Comparison of ENCODE assay signal across 10 cellular contexts in the genomic region with DNA sequence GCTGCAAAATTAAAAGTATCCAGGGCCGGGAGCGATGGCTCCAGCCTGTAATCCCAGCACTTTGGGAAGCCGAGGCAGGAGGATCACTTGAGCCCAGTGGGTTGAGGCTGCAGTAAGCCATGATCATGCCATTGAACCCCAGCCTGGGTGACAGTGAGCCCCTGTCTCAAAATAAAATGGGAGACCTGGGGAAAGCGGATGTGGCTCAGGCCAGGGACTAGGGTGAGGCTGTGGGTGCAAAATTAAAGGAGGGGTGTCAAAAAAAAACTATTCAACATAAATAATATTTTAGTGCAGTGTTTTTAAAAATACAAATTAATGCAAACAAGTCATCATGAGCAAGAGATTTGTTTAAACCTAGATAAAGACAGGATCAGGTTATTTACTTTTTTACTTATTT.
DNase-seq lines count a peak whose midpoint lies in the region; ATAC-seq, FAIRE-seq and TF ChIP-seq lines count a peak whose summit lies in the region.
"Had no signal": no experiment of that assay in that cellular context is flagged by ENCODE, and none has a peak within 500 bp of the region (broad histone marks: within the 10 kb centered on the region; RNA-seq: fewer than 3 reads in every experiment).

No MANE protein-coding gene starts in this region.

- POLR2A ChIA-PET in A549 (lab: Yijun Ruan, JAX), result no interaction called here

- CTCF ChIA-PET in A549 (lab: Yijun Ruan, JAX), result interaction anchor here (1.0 to 1.1 kb wide), 2 partner anchors 10 to 235 kb away, joined by 3 read pairs; no protein-coding TSS in a partner anchor

- peak overlapping the region; percentile 64 to 95; a peak in 5 of 6 replicates for H3K27ac ChIP-seq in A549
- no peak overlapping the region for H3K27ac ChIP-seq in HUES6 (ENCODE audit: low read depth, low read length)
- peak overlapping the region in 1 of 2 donors; percentile 77 for H3K27ac ChIP-seq in ovary
- H3K27ac ChIP-seq in foreskin keratinocyte, result no peak overlapping the region

- TF ChIP-seq POLR2A in A549 (IDR thresholded peaks at IDR 0.05; ENCODE audit: low read length) (no peak), ovary (IDR thresholded peaks at IDR 0.05) (no peak)

- TF ChIP-seq RAD21 in A549 (conservative IDR thresholded peaks at IDR 0.05 in 1 of 2, IDR thresholded peaks at IDR 0.05 in 1 of 2), result no peak

- no peak for TF ChIP-seq CTCF in A549 (IDR thresholded peaks at IDR 0.05)
- TF ChIP-seq CTCF in epithelial cell of proximal tubule (conservative IDR thresholded peaks at IDR 0.05; ENCODE audit: low read depth, low read length), result no peak
- TF ChIP-seq CTCF in ovary (IDR thresholded peaks at IDR 0.05), result no peak
- TF ChIP-seq CTCF in foreskin keratinocyte (conservative IDR thresholded peaks at IDR 0.05), result no peak

- no peak overlapping the region for H3K4me3 ChIP-seq in A549
- peak overlapping the region; percentile 43 for H3K4me3 ChIP-seq in HUES6 (ENCODE audit: low read depth, low read length)
- H3K4me3 ChIP-seq in epithelial cell of proximal tubule (ENCODE audit: low read depth, low read length), result peak overlapping the region; percentile 55
- H3K4me3 ChIP-seq in ovary, result peak overlapping the region; percentile 35
- H3K4me3 ChIP-seq in HAP-1, result no peak overlapping the region

- DNase-seq in A549 (ENCODE audit: low read depth in 1 of 2, low spot score in 1 of 2), result no peak
- DNase-seq in epithelial cell of proximal tubule (ENCODE audit: low read depth), result no peak
- no peak for DNase-seq in ovary
- DNase-seq in ecto neural progenitor cell (ENCODE audit: low spot score), result no peak
- no peak for DNase-seq in foreskin keratinocyte
- DNase-seq in HAP-1 (ENCODE audit: low spot score in 2 of 2), result no peak
- DNase-seq: NCI-H187, SHP77 treated with DMSO at 0.1 percent for 48 hours had no signal

- intact Hi-C loops in ovary (cut with DNase I), result loop anchor here in 1 of 4 donors (5.0 to 10.0 kb wide), 2 partner anchors 81 to 183 kb away; no protein-coding TSS in a partner anchor

- H3K4me2 ChIP-seq in A549, result no peak overlapping the region

- peak overlapping the region; percentile 63 for H3K9ac ChIP-seq in HUES6 (ENCODE audit: low read length)

- H3K27me3 ChIP-seq in HUES6 (ENCODE audit: control insufficient read depth, insufficient read depth, low read length), result peaks cover 7% of the 10 kb centered on the region
- no peaks in the 10 kb centered on the region for H3K27me3 ChIP-seq in ovary
- no peaks in the 10 kb centered on the region for H3K27me3 ChIP-seq in foreskin keratinocyte
- H3K27me3 ChIP-seq in HAP-1 (ENCODE audit: low read depth), result no peaks in the 10 kb centered on the region

- H3K9me3 ChIP-seq in A549 (no peaks in the 10 kb centered on the region), HUES6 (ENCODE audit: control insufficient read depth, insufficient read depth, low read depth, low read length) (no peaks in the 10 kb centered on the region), ovary (no peaks in the 10 kb centered on the region), HAP-1 (no peaks in the 10 kb centered on the region)

- H3K4me1 ChIP-seq in A549 (peaks cover 39% of the 10 kb centered on the region), HUES6 (ENCODE audit: control insufficient read depth, insufficient read depth, low read length) (peaks cover 25% of the 10 kb centered on the region), ovary (ENCODE audit: insufficient read depth) (peaks cover 6% of the 10 kb centered on the region), foreskin keratinocyte (peaks cover 6% of the 10 kb centered on the region), HAP-1 (no peaks in the 10 kb centered on the region)

- TF ChIP-seq EP300 in A549 (IDR thresholded peaks at IDR 0.05) (no peak), ovary (IDR thresholded peaks at IDR 0.05) (no peak)

- in situ Hi-C loops in HAP-1 (cut with MboI; ENCODE audit: low sequenced_read_pairs), result no loop called here

- no peak for ATAC-seq in A549
- no peak for ATAC-seq in HG02759 (IDR thresholded peaks at IDR 0.05; ENCODE audit: unreplicated experiment)
- ATAC-seq in foreskin keratinocyte, result no peak

- FAIRE-seq in A549 (lab: Jason Lieb, UNC), result no peak

- 94% methylated on average over 4 of the region's 4 CpGs for WGBS in A549 (ENCODE audit: missing lambda C conversion rate)
- WGBS in ovary, 3 donors, result 46 to 67% (median 50%) methylated on average over 4 of the region's 4 CpGs

- no peaks in the 10 kb centered on the region for H3K36me3 ChIP-seq in HUES6 (ENCODE audit: control insufficient read depth, insufficient read depth, low read length)
- H3K36me3 ChIP-seq in ovary, result no peaks in the 10 kb centered on the region
- H3K36me3 ChIP-seq in HAP-1 (replicated peaks), result no peaks in the 10 kb centered on the region

TF ChIP-seq in A549, 52 proteins besides CTCF, POLR2A, EP300 and RAD21:
- TF ChIP-seq FOSL2 (IDR thresholded peaks at IDR 0.05) (no peak), FOSL2 (CRISPR knock-in tag; IDR thresholded peaks at IDR 0.05) (no peak), RFX5 (IDR thresholded peaks at IDR 0.05) (no peak), NR3C1 (IDR thresholded peaks at IDR 0.05) (no peak), HEYL (CRISPR knock-in tag; IDR thresholded peaks at IDR 0.05) (no peak), CEBPB (IDR thresholded peaks at IDR 0.05) (no peak), TP53 (CRISPR knock-in tag; IDR thresholded peaks at IDR 0.05) (no peak), CBX2 (IDR thresholded peaks at IDR 0.05; ENCODE audit: borderline replicate concordance, low read depth) (no peak), FOSB (CRISPR knock-in tag; IDR thresholded peaks at IDR 0.05) (no peak), TFCP2L1 (CRISPR knock-in tag; IDR thresholded peaks at IDR 0.05) (no peak), NFE2L2 (conservative IDR thresholded peaks at IDR 0.05; ENCODE audit: low read length) (no peak), SREBF2 (IDR thresholded peaks at IDR 0.05) (no peak), MAFK (IDR thresholded peaks at IDR 0.05; ENCODE audit: partially characterized antibody) (no peak), HOXB5 (CRISPR knock-in tag; IDR thresholded peaks at IDR 0.05) (no peak)
- TF ChIP-seq, protein P1, sequence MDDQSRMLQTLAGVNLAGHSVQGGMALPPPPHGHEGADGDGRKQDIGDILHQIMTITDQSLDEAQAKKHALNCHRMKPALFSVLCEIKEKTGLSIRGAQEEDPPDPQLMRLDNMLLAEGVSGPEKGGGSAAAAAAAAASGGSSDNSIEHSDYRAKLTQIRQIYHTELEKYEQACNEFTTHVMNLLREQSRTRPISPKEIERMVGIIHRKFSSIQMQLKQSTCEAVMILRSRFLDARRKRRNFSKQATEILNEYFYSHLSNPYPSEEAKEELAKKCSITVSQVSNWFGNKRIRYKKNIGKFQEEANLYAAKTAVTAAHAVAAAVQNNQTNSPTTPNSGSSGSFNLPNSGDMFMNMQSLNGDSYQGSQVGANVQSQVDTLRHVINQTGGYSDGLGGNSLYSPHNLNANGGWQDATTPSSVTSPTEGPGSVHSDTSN (IDR thresholded peaks at IDR 0.05), result no peak
- TF ChIP-seq, protein P2, sequence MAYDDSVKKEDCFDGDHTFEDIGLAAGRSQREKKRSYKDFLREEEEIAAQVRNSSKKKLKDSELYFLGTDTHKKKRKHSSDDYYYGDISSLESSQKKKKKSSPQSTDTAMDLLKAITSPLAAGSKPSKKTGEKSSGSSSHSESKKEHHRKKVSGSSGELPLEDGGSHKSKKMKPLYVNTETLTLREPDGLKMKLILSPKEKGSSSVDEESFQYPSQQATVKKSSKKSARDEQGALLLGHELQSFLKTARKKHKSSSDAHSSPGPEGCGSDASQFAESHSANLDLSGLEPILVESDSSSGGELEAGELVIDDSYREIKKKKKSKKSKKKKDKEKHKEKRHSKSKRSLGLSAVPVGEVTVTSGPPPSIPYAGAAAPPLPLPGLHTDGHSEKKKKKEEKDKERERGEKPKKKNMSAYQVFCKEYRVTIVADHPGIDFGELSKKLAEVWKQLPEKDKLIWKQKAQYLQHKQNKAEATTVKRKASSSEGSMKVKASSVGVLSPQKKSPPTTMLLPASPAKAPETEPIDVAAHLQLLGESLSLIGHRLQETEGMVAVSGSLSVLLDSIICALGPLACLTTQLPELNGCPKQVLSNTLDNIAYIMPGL (CRISPR knock-in tag; IDR thresholded peaks at IDR 0.05; ENCODE audit: borderline replicate concordance), result no peak

Comparison
In these comparisons a context has a peak if more than half of its experiments do, and no peak if none do; other contexts are left out.
1. H3K27ac ChIP-seq: peak in A549 (2 of 2); none in HUES6 (single experiment) and foreskin keratinocyte (single experiment).
2. H3K4me3 ChIP-seq: peak in HUES6 (single experiment), epithelial cell of proximal tubule (single experiment) and ovary (single experiment); none in A549 (single experiment) and HAP-1 (single experiment).